Comparison of ENCODE assay signal across 1 cellular context in the genomic region with DNA sequence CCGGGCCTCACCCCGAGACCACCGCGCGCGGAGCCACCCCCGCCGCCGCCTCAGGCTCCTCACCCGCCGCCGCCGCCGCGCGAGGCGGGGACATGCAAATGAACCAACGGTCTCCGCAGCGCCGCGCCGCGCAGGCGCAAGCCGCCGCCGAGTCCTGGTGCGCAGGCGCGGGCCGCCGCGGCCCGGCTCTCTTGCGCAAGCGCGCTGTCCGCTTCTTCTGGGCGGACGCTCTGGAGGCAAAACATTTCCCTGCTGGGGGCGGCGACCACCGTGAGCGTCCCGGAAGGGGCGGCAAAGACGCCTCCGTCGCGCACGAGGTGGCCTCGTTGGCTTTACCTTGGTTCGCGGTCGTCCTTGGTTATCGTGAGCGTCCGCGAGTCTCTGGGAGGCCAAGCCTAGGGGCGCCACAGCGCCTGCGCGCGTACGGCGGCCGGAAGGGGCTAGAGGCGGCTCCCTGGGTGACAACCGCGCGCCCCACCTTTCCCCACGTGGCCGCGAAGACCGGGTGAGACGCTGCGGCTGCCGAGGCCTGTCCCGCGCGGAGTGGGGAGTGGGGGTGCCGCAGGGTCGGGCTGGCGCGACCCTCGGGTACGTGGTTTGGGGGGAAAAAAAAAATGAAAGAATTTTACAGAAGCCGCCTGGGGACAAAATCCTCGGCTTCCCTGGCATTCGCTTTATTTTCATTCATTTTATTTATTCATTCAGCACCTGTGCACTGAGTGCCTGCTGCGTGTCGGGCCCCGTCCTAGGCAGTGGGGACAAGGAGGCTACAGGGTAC.
TF ChIP-seq lines count a peak whose summit lies in the region.

A gene (plus strand): TSS at position 178 of the 778 bp plus-strand sequence. CDS start 607 bp downstream, outside the sequence.
A gene (minus strand): TSS at position 92 of the 778 bp plus-strand sequence. CDS start 2,446 bp downstream, outside the sequence.

TF ChIP-seq in HepG2, 621 proteins besides CTCF, POLR2A, EP300 and RAD21 (continues in another document):
- TF ChIP-seq, protein P1, sequence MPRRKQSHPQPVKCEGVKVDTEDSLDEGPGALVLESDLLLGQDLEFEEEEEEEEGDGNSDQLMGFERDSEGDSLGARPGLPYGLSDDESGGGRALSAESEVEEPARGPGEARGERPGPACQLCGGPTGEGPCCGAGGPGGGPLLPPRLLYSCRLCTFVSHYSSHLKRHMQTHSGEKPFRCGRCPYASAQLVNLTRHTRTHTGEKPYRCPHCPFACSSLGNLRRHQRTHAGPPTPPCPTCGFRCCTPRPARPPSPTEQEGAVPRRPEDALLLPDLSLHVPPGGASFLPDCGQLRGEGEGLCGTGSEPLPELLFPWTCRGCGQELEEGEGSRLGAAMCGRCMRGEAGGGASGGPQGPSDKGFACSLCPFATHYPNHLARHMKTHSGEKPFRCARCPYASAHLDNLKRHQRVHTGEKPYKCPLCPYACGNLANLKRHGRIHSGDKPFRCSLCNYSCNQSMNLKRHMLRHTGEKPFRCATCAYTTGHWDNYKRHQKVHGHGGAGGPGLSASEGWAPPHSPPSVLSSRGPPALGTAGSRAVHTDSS (CRISPR knock-in tag; conservative IDR thresholded peaks at IDR 0.05): no peak
- TF ChIP-seq TEAD2 (CRISPR knock-in tag; IDR thresholded peaks at IDR 0.05) (no peak; the same call in 1 of the 2 replicates), KDM5B (CRISPR knock-in tag; IDR thresholded peaks at IDR 0.05; ENCODE audit: borderline replicate concordance) (peak; percentile 93), EEA1 (CRISPR knock-in tag; IDR thresholded peaks at IDR 0.05; ENCODE audit: borderline replicate concordance) (0 out of 2 replicates have a peak, but pooled peaks have one; percentile 30), U2AF2 (IDR thresholded peaks at IDR 0.05; ENCODE audit: low read depth, low read length) (0 out of 2 replicates have a peak, but pooled peaks have one; percentile 46), ZNF614 (CRISPR knock-in tag; IDR thresholded peaks at IDR 0.05; ENCODE audit: borderline replicate concordance) (peak; percentile 51; the same call in 1 of the 2 replicates), ZNF615 (CRISPR knock-in tag; IDR thresholded peaks at IDR 0.05; ENCODE audit: borderline replicate concordance) (no peak), ZNF24 (IDR thresholded peaks at IDR 0.05) (no peak), ATRX (CRISPR knock-in tag; IDR thresholded peaks at IDR 0.05; ENCODE audit: borderline replicate concordance) (no peak), HMG20B (CRISPR knock-in tag; conservative IDR thresholded peaks at IDR 0.05) (no peak), ZNF343 (CRISPR knock-in tag; IDR thresholded peaks at IDR 0.05) (peak; percentile 95; the same call in 1 of the 2 replicates), ZNF143 (CRISPR knock-in tag; IDR thresholded peaks at IDR 0.05) (peak; percentile 46; the same call in 1 of the 2 replicates), NFYC (CRISPR knock-in tag; IDR thresholded peaks at IDR 0.05) (peak; percentile 46; the same call in 1 of the 2 replicates), ZNF432 (CRISPR knock-in tag; IDR thresholded peaks at IDR 0.05; ENCODE audit: borderline replicate concordance) (no peak; the same call in 1 of the 2 replicates), DMAP1 (CRISPR knock-in tag; IDR thresholded peaks at IDR 0.05) (peak; percentile 95), MAFG (CRISPR knock-in tag; IDR thresholded peaks at IDR 0.05) (no peak), SMC3 (IDR thresholded peaks at IDR 0.05; ENCODE audit: low read length) (no peak), ZNF674 (CRISPR knock-in tag; IDR thresholded peaks at IDR 0.05; ENCODE audit: low read depth) (no peak), SMARCC2 (IDR thresholded peaks at IDR 0.05) (no peak), CCDC6 (CRISPR knock-in tag; IDR thresholded peaks at IDR 0.05) (peak; percentile 94), ZNF879 (CRISPR knock-in tag; IDR thresholded peaks at IDR 0.05) (peak; percentile 88; the same call in 1 of the 2 replicates), KDM3A (CRISPR knock-in tag; IDR thresholded peaks at IDR 0.05; ENCODE audit: low read depth) (peak; percentile 89), ZNF350 (CRISPR knock-in tag; IDR thresholded peaks at IDR 0.05; ENCODE audit: borderline replicate concordance, low read depth) (peak; percentile 85; the same call in 1 of the 2 replicates), ISL2 (CRISPR knock-in tag; IDR thresholded peaks at IDR 0.05) (peak; percentile 72), FOSL2 (CRISPR knock-in tag; IDR thresholded peaks at IDR 0.05) (no peak; the same call in 1 of the 2 replicates), FOXA1 (IDR thresholded peaks at IDR 0.05) (no peak), FOXA1 (CRISPR knock-in tag; IDR thresholded peaks at IDR 0.05) (0 out of 2 replicates have a peak, but pooled peaks have one; percentile 16), FLYWCH1 (CRISPR knock-in tag; IDR thresholded peaks at IDR 0.05) (peak; percentile 78; the same call in 1 of the 2 replicates), RFXANK (CRISPR knock-in tag; IDR thresholded peaks at IDR 0.05) (peak; percentile 63; the same call in 1 of the 2 replicates), NR2F6 (IDR thresholded peaks at IDR 0.05) (no peak), NR2F6 (CRISPR knock-in tag; IDR thresholded peaks at IDR 0.05) (peak; percentile 43; the same call in 1 of the 2 replicates), ZFAT (CRISPR knock-in tag; conservative IDR thresholded peaks at IDR 0.05) (no peak; the same call in 1 of the 2 replicates), SRSF4 (IDR thresholded peaks at IDR 0.05; ENCODE audit: low read depth, low read length, poor library complexity, severe bottlenecking) (no peak), MXI1 (IDR thresholded peaks at IDR 0.05; ENCODE audit: borderline replicate concordance, low read depth, low read length) (peak; percentile 98), GATAD2A (CRISPR knock-in tag; IDR thresholded peaks at IDR 0.05) (no peak), ZNF337 (CRISPR knock-in tag; IDR thresholded peaks at IDR 0.05; ENCODE audit: borderline replicate concordance, low read depth) (peak; percentile 96), ZNF709 (CRISPR knock-in tag; IDR thresholded peaks at IDR 0.05) (peak; percentile 94), ZNF75D (CRISPR knock-in tag; IDR thresholded peaks at IDR 0.05; ENCODE audit: borderline replicate concordance) (no peak)
- TF ChIP-seq, protein P2, sequence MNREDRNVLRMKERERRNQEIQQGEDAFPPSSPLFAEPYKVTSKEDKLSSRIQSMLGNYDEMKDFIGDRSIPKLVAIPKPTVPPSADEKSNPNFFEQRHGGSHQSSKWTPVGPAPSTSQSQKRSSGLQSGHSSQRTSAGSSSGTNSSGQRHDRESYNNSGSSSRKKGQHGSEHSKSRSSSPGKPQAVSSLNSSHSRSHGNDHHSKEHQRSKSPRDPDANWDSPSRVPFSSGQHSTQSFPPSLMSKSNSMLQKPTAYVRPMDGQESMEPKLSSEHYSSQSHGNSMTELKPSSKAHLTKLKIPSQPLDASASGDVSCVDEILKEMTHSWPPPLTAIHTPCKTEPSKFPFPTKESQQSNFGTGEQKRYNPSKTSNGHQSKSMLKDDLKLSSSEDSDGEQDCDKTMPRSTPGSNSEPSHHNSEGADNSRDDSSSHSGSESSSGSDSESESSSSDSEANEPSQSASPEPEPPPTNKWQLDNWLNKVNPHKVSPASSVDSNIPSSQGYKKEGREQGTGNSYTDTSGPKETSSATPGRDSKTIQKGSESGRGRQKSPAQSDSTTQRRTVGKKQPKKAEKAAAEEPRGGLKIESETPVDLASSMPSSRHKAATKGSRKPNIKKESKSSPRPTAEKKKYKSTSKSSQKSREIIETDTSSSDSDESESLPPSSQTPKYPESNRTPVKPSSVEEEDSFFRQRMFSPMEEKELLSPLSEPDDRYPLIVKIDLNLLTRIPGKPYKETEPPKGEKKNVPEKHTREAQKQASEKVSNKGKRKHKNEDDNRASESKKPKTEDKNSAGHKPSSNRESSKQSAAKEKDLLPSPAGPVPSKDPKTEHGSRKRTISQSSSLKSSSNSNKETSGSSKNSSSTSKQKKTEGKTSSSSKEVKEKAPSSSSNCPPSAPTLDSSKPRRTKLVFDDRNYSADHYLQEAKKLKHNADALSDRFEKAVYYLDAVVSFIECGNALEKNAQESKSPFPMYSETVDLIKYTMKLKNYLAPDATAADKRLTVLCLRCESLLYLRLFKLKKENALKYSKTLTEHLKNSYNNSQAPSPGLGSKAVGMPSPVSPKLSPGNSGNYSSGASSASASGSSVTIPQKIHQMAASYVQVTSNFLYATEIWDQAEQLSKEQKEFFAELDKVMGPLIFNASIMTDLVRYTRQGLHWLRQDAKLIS (CRISPR knock-in tag; IDR thresholded peaks at IDR 0.05): 0 out of 2 replicates have a peak, but pooled peaks have one; percentile 37
- TF ChIP-seq, protein P3, sequence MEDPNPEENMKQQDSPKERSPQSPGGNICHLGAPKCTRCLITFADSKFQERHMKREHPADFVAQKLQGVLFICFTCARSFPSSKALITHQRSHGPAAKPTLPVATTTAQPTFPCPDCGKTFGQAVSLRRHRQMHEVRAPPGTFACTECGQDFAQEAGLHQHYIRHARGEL (CRISPR knock-in tag; IDR thresholded peaks at IDR 0.05): peak; percentile 84; the same call in 1 of the 2 replicates
- TF ChIP-seq, protein P4, sequence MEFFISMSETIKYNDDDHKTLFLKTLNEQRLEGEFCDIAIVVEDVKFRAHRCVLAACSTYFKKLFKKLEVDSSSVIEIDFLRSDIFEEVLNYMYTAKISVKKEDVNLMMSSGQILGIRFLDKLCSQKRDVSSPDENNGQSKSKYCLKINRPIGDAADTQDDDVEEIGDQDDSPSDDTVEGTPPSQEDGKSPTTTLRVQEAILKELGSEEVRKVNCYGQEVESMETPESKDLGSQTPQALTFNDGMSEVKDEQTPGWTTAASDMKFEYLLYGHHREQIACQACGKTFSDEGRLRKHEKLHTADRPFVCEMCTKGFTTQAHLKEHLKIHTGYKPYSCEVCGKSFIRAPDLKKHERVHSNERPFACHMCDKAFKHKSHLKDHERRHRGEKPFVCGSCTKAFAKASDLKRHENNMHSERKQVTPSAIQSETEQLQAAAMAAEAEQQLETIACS (CRISPR knock-in tag; IDR thresholded peaks at IDR 0.05): peak; percentile 44; the same call in 1 of the 2 replicates
- TF ChIP-seq, protein P5, sequence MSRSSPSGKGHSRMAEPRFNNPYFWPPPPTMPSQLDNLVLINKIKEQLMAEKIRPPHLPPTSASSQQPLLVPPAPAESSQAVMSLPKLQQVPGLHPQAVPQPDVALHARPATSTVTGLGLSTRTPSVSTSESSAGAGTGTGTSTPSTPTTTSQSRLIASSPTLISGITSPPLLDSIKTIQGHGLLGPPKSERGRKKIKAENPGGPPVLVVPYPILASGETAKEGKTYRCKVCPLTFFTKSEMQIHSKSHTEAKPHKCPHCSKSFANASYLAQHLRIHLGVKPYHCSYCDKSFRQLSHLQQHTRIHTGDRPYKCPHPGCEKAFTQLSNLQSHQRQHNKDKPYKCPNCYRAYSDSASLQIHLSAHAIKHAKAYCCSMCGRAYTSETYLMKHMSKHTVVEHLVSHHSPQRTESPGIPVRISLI (CRISPR knock-in tag; IDR thresholded peaks at IDR 0.05; ENCODE audit: borderline replicate concordance): peak; percentile 76; the same call in 1 of the 2 replicates
- TF ChIP-seq, protein P6, sequence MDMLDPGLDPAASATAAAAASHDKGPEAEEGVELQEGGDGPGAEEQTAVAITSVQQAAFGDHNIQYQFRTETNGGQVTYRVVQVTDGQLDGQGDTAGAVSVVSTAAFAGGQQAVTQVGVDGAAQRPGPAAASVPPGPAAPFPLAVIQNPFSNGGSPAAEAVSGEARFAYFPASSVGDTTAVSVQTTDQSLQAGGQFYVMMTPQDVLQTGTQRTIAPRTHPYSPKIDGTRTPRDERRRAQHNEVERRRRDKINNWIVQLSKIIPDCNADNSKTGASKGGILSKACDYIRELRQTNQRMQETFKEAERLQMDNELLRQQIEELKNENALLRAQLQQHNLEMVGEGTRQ (IDR thresholded peaks at IDR 0.05; ENCODE audit: low read depth, low read length): no peak
- TF ChIP-seq, protein P6 (CRISPR knock-in tag; IDR thresholded peaks at IDR 0.05; ENCODE audit: borderline replicate concordance): peak; percentile 18; the same call in 1 of the 2 replicates
- TF ChIP-seq, protein P7, sequence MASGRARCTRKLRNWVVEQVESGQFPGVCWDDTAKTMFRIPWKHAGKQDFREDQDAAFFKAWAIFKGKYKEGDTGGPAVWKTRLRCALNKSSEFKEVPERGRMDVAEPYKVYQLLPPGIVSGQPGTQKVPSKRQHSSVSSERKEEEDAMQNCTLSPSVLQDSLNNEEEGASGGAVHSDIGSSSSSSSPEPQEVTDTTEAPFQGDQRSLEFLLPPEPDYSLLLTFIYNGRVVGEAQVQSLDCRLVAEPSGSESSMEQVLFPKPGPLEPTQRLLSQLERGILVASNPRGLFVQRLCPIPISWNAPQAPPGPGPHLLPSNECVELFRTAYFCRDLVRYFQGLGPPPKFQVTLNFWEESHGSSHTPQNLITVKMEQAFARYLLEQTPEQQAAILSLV (CRISPR knock-in tag; IDR thresholded peaks at IDR 0.05; ENCODE audit: borderline replicate concordance): peak; percentile 85; the same call in 1 of the 2 replicates
- TF ChIP-seq, protein P8, sequence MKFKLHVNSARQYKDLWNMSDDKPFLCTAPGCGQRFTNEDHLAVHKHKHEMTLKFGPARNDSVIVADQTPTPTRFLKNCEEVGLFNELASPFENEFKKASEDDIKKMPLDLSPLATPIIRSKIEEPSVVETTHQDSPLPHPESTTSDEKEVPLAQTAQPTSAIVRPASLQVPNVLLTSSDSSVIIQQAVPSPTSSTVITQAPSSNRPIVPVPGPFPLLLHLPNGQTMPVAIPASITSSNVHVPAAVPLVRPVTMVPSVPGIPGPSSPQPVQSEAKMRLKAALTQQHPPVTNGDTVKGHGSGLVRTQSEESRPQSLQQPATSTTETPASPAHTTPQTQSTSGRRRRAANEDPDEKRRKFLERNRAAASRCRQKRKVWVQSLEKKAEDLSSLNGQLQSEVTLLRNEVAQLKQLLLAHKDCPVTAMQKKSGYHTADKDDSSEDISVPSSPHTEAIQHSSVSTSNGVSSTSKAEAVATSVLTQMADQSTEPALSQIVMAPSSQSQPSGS (CRISPR knock-in tag; IDR thresholded peaks at IDR 0.05): 0 out of 2 replicates have a peak, but pooled peaks have one; percentile 50
